ENCODE assay signal across 4 cellular contexts in the genomic region with DNA sequence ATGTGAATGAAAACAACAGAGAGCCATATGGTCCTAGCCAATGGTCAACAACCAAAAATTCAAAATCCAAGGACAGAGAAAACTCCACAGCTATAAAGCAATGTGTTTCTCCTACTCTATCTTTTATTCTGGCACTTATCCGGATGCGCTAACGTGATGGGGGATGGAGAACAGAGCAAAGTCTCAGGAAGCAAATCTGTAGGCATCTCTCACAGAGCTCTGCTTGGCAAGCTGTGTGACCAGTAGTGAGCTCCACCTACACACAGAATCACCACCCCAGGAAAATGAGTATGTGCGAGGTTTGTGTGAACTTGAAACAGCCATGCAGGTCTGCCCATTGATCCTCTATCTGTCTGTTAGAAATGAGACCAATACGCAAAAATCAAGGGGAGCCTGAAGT.
"Had no signal": no experiment of that assay in that cellular context is flagged by ENCODE, and none has a peak within 500 bp of the region (broad histone marks: within the 10 kb centered on the region; RNA-seq: fewer than 3 reads in every experiment).

No MANE protein-coding gene starts in this region.

- H3K9me3 Mint-ChIP-seq: GM23338, H9 had no signal

- H3K36me3 Mint-ChIP-seq: IgD-negative memory B cell had no signal

- H3K4me1 Mint-ChIP-seq: GM23338, H9 had no signal

- H3K4me3 Mint-ChIP-seq: GM23338, H9, IgD-negative memory B cell had no signal

- DNase-seq: H9, HCEC 1CT had no signal

- H3K27ac Mint-ChIP-seq: GM23338, H9, IgD-negative memory B cell had no signal
